In the genomic region with DNA sequence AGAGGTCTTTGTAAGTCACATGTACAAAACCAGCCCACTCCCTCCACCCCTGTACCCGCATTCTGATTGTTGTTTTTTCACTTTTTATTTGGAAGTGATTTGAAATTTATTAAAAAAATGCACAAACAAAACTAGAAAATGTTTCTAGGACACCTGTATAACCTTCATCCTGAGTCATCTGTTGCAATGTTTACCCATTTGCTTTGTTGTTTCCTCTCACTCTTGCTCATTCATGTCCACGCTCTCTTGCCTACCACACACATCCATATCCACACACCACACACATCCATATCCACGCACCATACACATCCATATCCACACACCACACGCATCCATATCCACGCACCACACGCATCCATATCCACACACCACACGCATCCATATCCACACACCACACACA, we compare ENCODE assay signal across 26 cellular contexts.
"Had no signal": no experiment of that assay in that cellular context is flagged by ENCODE, and none has a peak within 500 bp of the region (broad histone marks: within the 10 kb centered on the region; RNA-seq: fewer than 3 reads in every experiment).

No MANE protein-coding gene starts in this region.

- DNase-seq: dermis blood vessel endothelial cell; effector memory CD4-positive, alpha-beta T cell; heart left ventricle; kidney; midbrain; naive thymus-derived CD4-positive, alpha-beta T cell; nucleus accumbens; posterior cingulate gyrus; psoas muscle; right cardiac atrium; sigmoid colon; spleen; stimulated activated CD4-positive, alpha-beta T cell treated with anti-CD3 and anti-CD28 coated beads, Interleukin-4, amount 100 ng/mL, for 4 hours; stimulated activated naive CD8-positive, alpha-beta T cell treated with anti-CD3 and anti-CD28 coated beads, Interleukin-15, Interleukin-2, amounts not matched to agents 100 U/mL and 50 U/mL, for 24 hours; substantia nigra; testis; tibial artery; upper lobe of left lung; uterus had no signal

- H3K36me3 ChIP-seq: gastroesophageal sphincter, heart left ventricle, neural progenitor cell, sigmoid colon, tibial artery, upper lobe of left lung, uterus had no signal

- H3K27ac ChIP-seq: coronary artery, gastroesophageal sphincter, heart left ventricle, hepatocyte, neural progenitor cell, psoas muscle, sigmoid colon, spleen, testis, tibial artery, upper lobe of left lung, uterus had no signal

- H3K4me1 ChIP-seq: gastroesophageal sphincter, neural progenitor cell, testis, tibial artery, upper lobe of left lung, uterus had no signal

- FAIRE-seq: endothelial cell of umbilical vein, kidney had no signal

- H3K4me3 ChIP-seq: coronary artery, gastroesophageal sphincter, heart left ventricle, hepatocyte, neural progenitor cell, psoas muscle, sigmoid colon, spleen, testis, tibial artery, upper lobe of left lung, uterus had no signal

- H3K4me2 ChIP-seq: hepatocyte, neural progenitor cell had no signal

- H2AFZ ChIP-seq: hepatocyte, neural progenitor cell had no signal

- H3K9ac ChIP-seq: neural progenitor cell had no signal

- H3K9me3 ChIP-seq: psoas muscle, sigmoid colon, testis, upper lobe of left lung, uterus had no signal

- ATAC-seq: gastroesophageal sphincter; left lobe of liver; naive thymus-derived CD4-positive, alpha-beta T cell; psoas muscle; stimulated activated memory B cell treated with anti-CD40 and anti-IgM and Interleukin-4, amounts not matched to agents 10 μg/mL and 1 μg/mL and 100 μg/mL, for 72 hours; stimulated activated naive CD8-positive, alpha-beta T cell treated with anti-CD3 and anti-CD28 coated beads, Interleukin-15, Interleukin-2, amounts not matched to agents 100 U/mL and 50 U/mL, for 24 hours had no signal

- H3K27me3 ChIP-seq: gastroesophageal sphincter, heart left ventricle, hepatocyte, neural progenitor cell, sigmoid colon, spleen, testis, tibial artery, upper lobe of left lung, uterus had no signal
